In the genomic region with DNA sequence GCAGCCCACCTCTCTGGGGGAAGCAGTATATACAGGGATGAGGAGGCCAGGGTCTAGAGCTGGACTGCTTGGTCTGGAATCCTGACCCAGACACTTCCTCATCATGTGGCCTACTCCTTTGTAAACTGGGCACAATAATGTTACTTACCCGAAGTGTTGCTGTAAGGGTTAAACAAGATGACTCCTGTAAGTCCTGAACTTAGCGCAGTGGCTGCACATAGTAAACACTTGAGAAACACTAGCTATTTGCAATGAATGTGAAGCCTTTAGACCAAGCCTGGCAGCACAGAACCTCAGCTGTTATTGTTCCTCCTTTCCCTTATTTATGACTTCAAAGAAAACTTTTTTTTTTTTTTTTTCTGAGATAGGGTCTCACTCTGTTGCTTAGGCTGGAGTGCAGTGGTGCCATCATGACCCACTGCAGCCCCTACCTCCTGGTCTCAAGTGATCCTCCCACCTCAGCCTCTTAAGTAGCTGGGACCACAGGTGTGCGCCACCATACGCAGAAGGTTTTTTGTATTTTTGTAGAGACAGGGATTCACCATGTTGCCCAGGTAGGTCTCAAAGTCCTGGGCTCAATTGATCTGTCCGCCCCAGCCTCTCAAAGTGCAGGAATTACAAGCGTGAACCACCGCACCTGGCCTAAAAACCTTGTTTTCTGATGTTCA, we compare ENCODE assay signal across 22 cellular contexts.
A peak's percentile ranks its signal among the peaks of the same experiment; 100 is the strongest.
DNase-seq lines count a peak whose midpoint lies in the region; ATAC-seq and TF ChIP-seq lines count a peak whose summit lies in the region.
"Had no signal": no experiment of that assay in that cellular context is flagged by ENCODE, and none has a peak within 500 bp of the region (broad histone marks: within the 10 kb centered on the region; RNA-seq: fewer than 3 reads in every experiment).

No MANE protein-coding gene starts in this region.

- H3K9me3 Mint-ChIP-seq in activated naive CD4-positive, alpha-beta T cell treated with anti-CD3 and anti-CD28 coated beads, Interleukin-2, amount 10 ng/mL, durations not matched to agents 7 days and 5 days = no peaks in the 10 kb centered on the region
- no peaks in the 10 kb centered on the region for H3K9me3 Mint-ChIP-seq in activated naive CD4-positive, alpha-beta T cell treated with anti-CD3 and anti-CD28 coated beads, Interleukin-2, amount 50 U/mL, for 72 hours
- no peaks in the 10 kb centered on the region for H3K9me3 Mint-ChIP-seq in activated T-helper 1 cell treated with anti-CD3 and anti-CD28 coated beads, Interleukin-12 subunit alpha, Interleukin-12 subunit beta, Interleukin-2, Interleukin-4 antibody, amounts not matched to agents 30 ng/mL and 10 ng/mL and 1 ng/mL, durations not matched to agents 14 hours and 24 hours and 36 hours
- no peaks in the 10 kb centered on the region for H3K9me3 Mint-ChIP-seq in naive thymus-derived CD4-positive, alpha-beta T cell
- H3K9me3 Mint-ChIP-seq in T-helper 2 cell treated with Interferon-gamma antibody and Interleukin-4, amounts not matched to agents 5 μg/mL and 100 μg/mL, for 36 hours = no peaks in the 10 kb centered on the region
- H3K9me3 Mint-ChIP-seq: IgD-negative memory B cell had no signal

- H2AFZ ChIP-seq in OCI-LY7 (ENCODE audit: low read length) = no peak overlapping the region

- CTCF ChIA-PET in activated naive CD4-positive, alpha-beta T cell treated with anti-CD3 and anti-CD28 coated beads, Interleukin-2, amount 10 ng/mL, durations not matched to agents 7 days and 5 days (lab: Charles Lee) = interaction anchor here (1.4 to 2.0 kb wide), 3 partner anchors 10 to 35 kb away, joined by 3 to 6 read pairs (median 5); no protein-coding TSS in a partner anchor
- CTCF ChIA-PET in naive thymus-derived CD4-positive, alpha-beta T cell (lab: Charles Lee) = interaction anchor here (1.2 to 1.3 kb wide), 3 partner anchors 9 to 70 kb away, joined by 3 to 5 read pairs (median 3); no protein-coding TSS in a partner anchor
- CTCF ChIA-PET in OCI-LY7 (lab: Charles Lee; ENCODE audit: unreplicated experiment) = no interaction called here

- H3K4me2 ChIP-seq in OCI-LY7 (ENCODE audit: low read length) = no peak overlapping the region

- H3K79me2 ChIP-seq in OCI-LY7 (ENCODE audit: insufficient read depth, low read depth, low read length) = no peaks in the 10 kb centered on the region

- H4K20me1 ChIP-seq in OCI-LY7 (ENCODE audit: insufficient read depth, low read length) = no peaks in the 10 kb centered on the region

- no peaks in the 10 kb centered on the region for H3K27me3 ChIP-seq in naive thymus-derived CD4-positive, alpha-beta T cell (ENCODE audit: control insufficient read depth in 2 of 2, insufficient read depth in 2 of 2, low read length in 2 of 2)
- H3K27me3 ChIP-seq in effector memory CD4-positive, alpha-beta T cell (replicated peaks; ENCODE audit: control insufficient read depth, insufficient read depth, low read length, poor library complexity, severe bottlenecking) = no peaks in the 10 kb centered on the region
- H3K27me3 ChIP-seq: ascending aorta, sigmoid colon had no signal

- H3K4me1 Mint-ChIP-seq in activated naive CD4-positive, alpha-beta T cell treated with anti-CD3 and anti-CD28 coated beads, Interleukin-2, amount 10 ng/mL, durations not matched to agents 7 days and 5 days = peaks cover 72% of the 10 kb centered on the region
- peaks cover 77% of the 10 kb centered on the region for H3K4me1 Mint-ChIP-seq in activated T-helper 1 cell treated with anti-CD3 and anti-CD28 coated beads, Interleukin-12 subunit alpha, Interleukin-12 subunit beta, Interleukin-2, Interleukin-4 antibody, amounts not matched to agents 30 ng/mL and 10 ng/mL and 1 ng/mL, durations not matched to agents 14 hours and 24 hours and 36 hours (ENCODE audit: low read depth)
- peaks cover 39 to 80% (median 70%) of the 10 kb centered on the region in 7 donors for H3K4me1 Mint-ChIP-seq in naive thymus-derived CD4-positive, alpha-beta T cell
- H3K4me1 Mint-ChIP-seq in T-helper 2 cell treated with Interferon-gamma antibody and Interleukin-4, amounts not matched to agents 5 μg/mL and 100 μg/mL, for 36 hours (ENCODE audit: low read depth) = peaks cover 54% of the 10 kb centered on the region

- no peak overlapping the region for H3K4me3 Mint-ChIP-seq in activated naive CD4-positive, alpha-beta T cell treated with anti-CD3 and anti-CD28 coated beads, Interleukin-2, amount 10 ng/mL, durations not matched to agents 7 days and 5 days
- peak overlapping the region; percentile 19 for H3K4me3 Mint-ChIP-seq in activated T-helper 1 cell treated with anti-CD3 and anti-CD28 coated beads, Interleukin-12 subunit alpha, Interleukin-12 subunit beta, Interleukin-2, Interleukin-4 antibody, amounts not matched to agents 30 ng/mL and 10 ng/mL and 1 ng/mL, durations not matched to agents 14 hours and 24 hours and 36 hours
- H3K4me3 Mint-ChIP-seq in naive thymus-derived CD4-positive, alpha-beta T cell = peak overlapping the region; percentile 41 to 89 (median 72)
- no peak overlapping the region for H3K4me3 Mint-ChIP-seq in T-helper 2 cell treated with Interferon-gamma antibody and Interleukin-4, amounts not matched to agents 5 μg/mL and 100 μg/mL, for 36 hours
- H3K4me3 Mint-ChIP-seq: CD14-positive monocyte had no signal

- POLR2A ChIA-PET in naive thymus-derived CD4-positive, alpha-beta T cell (lab: Charles Lee) = interaction anchor here (0.5 to 7.4 kb wide), 12 partner anchors 11 to 1445 kb away, joined by 3 to 78 read pairs (median 3); partner anchors contain the start of gene IL6ST
- POLR2A ChIA-PET in OCI-LY7 (lab: Charles Lee) = interaction anchor here (0.6 to 0.9 kb wide), 2 partner anchors 23 to 40 kb away, joined by 3 to 4 read pairs; no protein-coding TSS in a partner anchor

- no peak for ATAC-seq in activated naive CD4-positive, alpha-beta T cell treated with anti-CD3 and anti-CD28 coated beads, Interleukin-2, amount 50 U/mL, for 72 hours
- no peak for ATAC-seq in naive thymus-derived CD4-positive, alpha-beta T cell
- ATAC-seq: lower lobe of right lung had no signal

- peaks cover 13% of the 10 kb centered on the region for H3K36me3 Mint-ChIP-seq in activated naive CD4-positive, alpha-beta T cell treated with anti-CD3 and anti-CD28 coated beads, Interleukin-2, amount 10 ng/mL, durations not matched to agents 7 days and 5 days
- H3K36me3 Mint-ChIP-seq in activated naive CD4-positive, alpha-beta T cell treated with anti-CD3 and anti-CD28 coated beads, Interleukin-2, amount 50 U/mL, for 72 hours = no peaks in the 10 kb centered on the region
- peaks cover 6% of the 10 kb centered on the region for H3K36me3 Mint-ChIP-seq in activated T-helper 1 cell treated with anti-CD3 and anti-CD28 coated beads, Interleukin-12 subunit alpha, Interleukin-12 subunit beta, Interleukin-2, Interleukin-4 antibody, amounts not matched to agents 30 ng/mL and 10 ng/mL and 1 ng/mL, durations not matched to agents 14 hours and 24 hours and 36 hours (ENCODE audit: low read depth)
- H3K36me3 Mint-ChIP-seq in naive thymus-derived CD4-positive, alpha-beta T cell = peaks cover 0 to 9% (median 5%) of the 10 kb centered on the region in 5 donors
- peaks cover 4% of the 10 kb centered on the region for H3K36me3 Mint-ChIP-seq in T-helper 2 cell treated with Interferon-gamma antibody and Interleukin-4, amounts not matched to agents 5 μg/mL and 100 μg/mL, for 36 hours (ENCODE audit: low read depth)
- H3K36me3 Mint-ChIP-seq: CD14-positive monocyte, IgD-negative memory B cell had no signal

- peaks cover 0 to 69% of the 10 kb centered on the region in 2 donors for H3K4me1 ChIP-seq in naive thymus-derived CD4-positive, alpha-beta T cell (ENCODE audit: control insufficient read depth in 2 of 2, insufficient read depth in 2 of 2, low read length in 2 of 2)
- no peaks in the 10 kb centered on the region for H3K4me1 ChIP-seq in OCI-LY7 (ENCODE audit: insufficient read depth, low read length, poor library complexity, severe bottlenecking)
- peaks cover 9% of the 10 kb centered on the region for H3K4me1 ChIP-seq in effector memory CD4-positive, alpha-beta T cell (ENCODE audit: control insufficient read depth, insufficient read depth, low read length, poor library complexity, severe bottlenecking)
- H3K4me1 ChIP-seq: ascending aorta, prostate gland, sigmoid colon had no signal

- no TSS peak for BruUV-seq in OCI-LY7 (replicated peaks; lab: Mats Ljungman, UMichigan)

- H3K27ac Mint-ChIP-seq in activated naive CD4-positive, alpha-beta T cell treated with anti-CD3 and anti-CD28 coated beads, Interleukin-2, amount 10 ng/mL, durations not matched to agents 7 days and 5 days = peak overlapping the region; percentile 82
- H3K27ac Mint-ChIP-seq in activated naive CD4-positive, alpha-beta T cell treated with anti-CD3 and anti-CD28 coated beads, Interleukin-2, amount 50 U/mL, for 72 hours = peak overlapping the region in 1 of 2 donors; percentile 24
- peak overlapping the region; percentile 21 for H3K27ac Mint-ChIP-seq in activated T-helper 1 cell treated with anti-CD3 and anti-CD28 coated beads, Interleukin-12 subunit alpha, Interleukin-12 subunit beta, Interleukin-2, Interleukin-4 antibody, amounts not matched to agents 30 ng/mL and 10 ng/mL and 1 ng/mL, durations not matched to agents 14 hours and 24 hours and 36 hours
- peak overlapping the region in 8 of 9 donors; percentile 69 to 100 (median 90) for H3K27ac Mint-ChIP-seq in naive thymus-derived CD4-positive, alpha-beta T cell
- no peak overlapping the region for H3K27ac Mint-ChIP-seq in T-helper 2 cell treated with Interferon-gamma antibody and Interleukin-4, amounts not matched to agents 5 μg/mL and 100 μg/mL, for 36 hours
- H3K27ac Mint-ChIP-seq: IgD-negative memory B cell had no signal

- DNase-seq in activated naive CD4-positive, alpha-beta T cell treated with anti-CD3 and anti-CD28 coated beads, Interleukin-2, amount 10 ng/mL, durations not matched to agents 7 days and 5 days = no peak
- no peak for DNase-seq in activated naive CD4-positive, alpha-beta T cell treated with anti-CD3 and anti-CD28 coated beads, Interleukin-2, amount 50 U/mL, for 72 hours (ENCODE audit: low spot score in 2 of 2)
- DNase-seq in DMS53 treated with DMSO at 0.1 percent for 48 hours (lab: John Stamatoyannopoulos, UW; ENCODE audit: unreplicated experiment) (peak; percentile 15), OCI-LY7 (ENCODE audit: low spot score) (no peak)
- no peak for DNase-seq in activated T-helper 1 cell treated with anti-CD3 and anti-CD28 coated beads, Interleukin-12 subunit alpha, Interleukin-12 subunit beta, Interleukin-2, Interleukin-4 antibody, amounts not matched to agents 30 ng/mL and 10 ng/mL and 1 ng/mL, durations not matched to agents 14 hours and 24 hours and 36 hours (ENCODE audit: low spot score)
- no peak for DNase-seq in naive thymus-derived CD4-positive, alpha-beta T cell
- DNase-seq in T-helper 2 cell treated with Interferon-gamma antibody and Interleukin-4, amounts not matched to agents 5 μg/mL and 100 μg/mL, for 36 hours (ENCODE audit: low spot score) = no peak
- DNase-seq in effector memory CD4-positive, alpha-beta T cell = no peak
- DNase-seq: activated CD4-positive, alpha-beta T cell treated with anti-CD3 and anti-CD28 coated beads, Interleukin-2, amount 50 U/mL, for 1 hour; activated gamma-delta T cell; cortex of kidney; kidney; lower lobe of right lung; NCI-H1105; NCI-H2081; sigmoid colon; stimulated activated CD4-positive, alpha-beta T cell treated with anti-CD3 and anti-CD28 coated beads, Interleukin-15, amount 100 ng/mL, for 24 hours; trophoblast cell had no signal

- H3K9me2 ChIP-seq in OCI-LY7 (ENCODE audit: insufficient read depth, low read length) = no peaks in the 10 kb centered on the region

- no peaks in the 10 kb centered on the region for H3K9me3 ChIP-seq in naive thymus-derived CD4-positive, alpha-beta T cell (ENCODE audit: control insufficient read depth in 2 of 3, low read length in 3 of 3)
- H3K9me3 ChIP-seq in OCI-LY7 (ENCODE audit: low read length) = no peaks in the 10 kb centered on the region
- no peaks in the 10 kb centered on the region for H3K9me3 ChIP-seq in effector memory CD4-positive, alpha-beta T cell (ENCODE audit: control insufficient read depth, low read length)
- H3K9me3 ChIP-seq: ascending aorta, lower lobe of right lung, prostate gland, sigmoid colon had no signal

- intact Hi-C loops in activated T-helper 1 cell treated with anti-CD3 and anti-CD28 coated beads, Interleukin-12 subunit alpha, Interleukin-12 subunit beta, Interleukin-2, Interleukin-4 antibody, amounts not matched to agents 30 ng/mL and 10 ng/mL and 1 ng/mL, durations not matched to agents 14 hours and 24 hours and 36 hours (cut with micrococcal nuclease) = no loop called here
- intact Hi-C loops in naive thymus-derived CD4-positive, alpha-beta T cell (cut with micrococcal nuclease) = loop anchor here (1.0 to 5.0 kb wide), 3 partner anchors 9 to 39 kb away; no protein-coding TSS in a partner anchor
- intact Hi-C loops in OCI-LY7 (cut with micrococcal nuclease; ENCODE audit: unreplicated experiment) = no loop called here

- peak overlapping the region; percentile 18 for H3K4me3 ChIP-seq in naive thymus-derived CD4-positive, alpha-beta T cell (ENCODE audit: low read length)
- no peak overlapping the region for H3K4me3 ChIP-seq in OCI-LY7 (ENCODE audit: low read depth, low read length, poor library complexity, severe bottlenecking)
- no peak overlapping the region for H3K4me3 ChIP-seq in effector memory CD4-positive, alpha-beta T cell (ENCODE audit: insufficient read depth, low read depth, low read length, poor library complexity, severe bottlenecking)
- H3K4me3 ChIP-seq: ascending aorta, lower lobe of right lung, prostate gland, sigmoid colon had no signal

- no peak for TF ChIP-seq CTCF in OCI-LY7 (conservative IDR thresholded peaks at IDR 0.05; ENCODE audit: low read length)

- no peaks in the 10 kb centered on the region for H3K36me3 ChIP-seq in naive thymus-derived CD4-positive, alpha-beta T cell (ENCODE audit: control insufficient read depth in 2 of 3, insufficient read depth in 3 of 3, low read length in 3 of 3)
- H3K36me3 ChIP-seq in OCI-LY7 (ENCODE audit: insufficient read depth, low read length) = no peaks in the 10 kb centered on the region
- H3K36me3 ChIP-seq in effector memory CD4-positive, alpha-beta T cell (ENCODE audit: control insufficient read depth, insufficient read depth, low read length) = no peaks in the 10 kb centered on the region
- H3K36me3 ChIP-seq: ascending aorta, lower lobe of right lung, prostate gland, sigmoid colon had no signal

- no peaks in the 10 kb centered on the region for H3K27me3 Mint-ChIP-seq in activated naive CD4-positive, alpha-beta T cell treated with anti-CD3 and anti-CD28 coated beads, Interleukin-2, amount 10 ng/mL, durations not matched to agents 7 days and 5 days
- no peaks in the 10 kb centered on the region for H3K27me3 Mint-ChIP-seq in activated T-helper 1 cell treated with anti-CD3 and anti-CD28 coated beads, Interleukin-12 subunit alpha, Interleukin-12 subunit beta, Interleukin-2, Interleukin-4 antibody, amounts not matched to agents 30 ng/mL and 10 ng/mL and 1 ng/mL, durations not matched to agents 14 hours and 24 hours and 36 hours (ENCODE audit: insufficient read depth)
- no peaks in the 10 kb centered on the region for H3K27me3 Mint-ChIP-seq in naive thymus-derived CD4-positive, alpha-beta T cell
- H3K27me3 Mint-ChIP-seq in T-helper 2 cell treated with Interferon-gamma antibody and Interleukin-4, amounts not matched to agents 5 μg/mL and 100 μg/mL, for 36 hours (ENCODE audit: low read depth) = no peaks in the 10 kb centered on the region

- peak overlapping the region; percentile 56 for H3K27ac ChIP-seq in naive thymus-derived CD4-positive, alpha-beta T cell (ENCODE audit: low read depth, low read length)
- H3K27ac ChIP-seq in OCI-LY7 (ENCODE audit: low read depth, low read length, poor library complexity, severe bottlenecking) = no peak overlapping the region
- H3K27ac ChIP-seq in effector memory CD4-positive, alpha-beta T cell (ENCODE audit: insufficient read depth, low read length, poor library complexity, severe bottlenecking) = no peak overlapping the region
- H3K27ac ChIP-seq: ascending aorta, lower lobe of right lung, prostate gland, sigmoid colon had no signal

Comparison
In these comparisons a context has a peak if more than half of its experiments do, and no peak if none do; other contexts are left out.
1. H3K4me3 Mint-ChIP-seq: peak in activated T-helper 1 cell treated with anti-CD3 and anti-CD28 coated beads, Interleukin-12 subunit alpha, Interleukin-12 subunit beta, Interleukin-2, Interleukin-4 antibody, amounts not matched to agents 30 ng/mL and 10 ng/mL and 1 ng/mL, durations not matched to agents 14 hours and 24 hours and 36 hours (single experiment) and naive thymus-derived CD4-positive, alpha-beta T cell (10 of 10); none in activated naive CD4-positive, alpha-beta T cell treated with anti-CD3 and anti-CD28 coated beads, Interleukin-2, amount 10 ng/mL, durations not matched to agents 7 days and 5 days (single experiment) and T-helper 2 cell treated with Interferon-gamma antibody and Interleukin-4, amounts not matched to agents 5 μg/mL and 100 μg/mL, for 36 hours (single experiment).
2. intact Hi-C loops: an anchor here in naive thymus-derived CD4-positive, alpha-beta T cell (1.0 to 5.0 kb wide); none called in activated T-helper 1 cell treated with anti-CD3 and anti-CD28 coated beads, Interleukin-12 subunit alpha, Interleukin-12 subunit beta, Interleukin-2, Interleukin-4 antibody, amounts not matched to agents 30 ng/mL and 10 ng/mL and 1 ng/mL, durations not matched to agents 14 hours and 24 hours and 36 hours and OCI-LY7.